14 cellular contexts compared by ENCODE assay signal in the genomic region with DNA sequence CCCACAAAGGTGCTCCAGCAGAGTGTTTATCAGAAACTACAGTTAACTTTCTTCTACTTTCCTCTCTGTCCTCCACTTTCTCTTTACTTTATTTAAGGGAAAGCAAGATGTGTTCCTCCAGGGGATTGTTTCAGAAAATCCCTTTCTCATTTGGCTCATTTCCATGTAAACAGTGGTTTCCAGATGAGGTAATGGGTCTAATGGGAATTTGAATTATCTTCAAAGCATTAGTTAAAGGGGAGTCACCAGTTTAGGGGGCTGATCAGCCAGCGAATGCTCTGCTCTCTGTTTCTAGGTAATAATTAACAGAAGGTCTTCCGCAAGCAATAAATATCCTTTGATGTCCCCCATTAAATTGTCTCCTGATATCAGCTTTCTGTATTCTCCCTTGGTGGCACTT.
"Had no signal": no experiment of that assay in that cellular context is flagged by ENCODE, and none has a peak within 500 bp of the region (broad histone marks: within the 10 kb centered on the region; RNA-seq: fewer than 3 reads in every experiment).

No MANE protein-coding gene starts in this region.

- H3K4me3 Mint-ChIP-seq: activated naive CD4-positive, alpha-beta T cell treated with anti-CD3 and anti-CD28 coated beads, Interleukin-2, amount 50 U/mL, for 24 hours; brain; central memory CD8-positive, alpha-beta T cell; dendritic cell treated with granulocyte-macrophage colony-stimulating factor and Interleukin-4, amounts not matched to agents 40 ng/mL and 50 ng/mL, for 4 days; effector memory CD8-positive, alpha-beta T cell; stimulated activated naive B cell treated with anti-CD40 and anti-IgM and Interleukin-4, amounts not matched to agents 10 μg/mL and 1 μg/mL and 100 μg/mL, for 72 hours had no signal

- H3K36me3 Mint-ChIP-seq: activated naive CD4-positive, alpha-beta T cell treated with anti-CD3 and anti-CD28 coated beads, Interleukin-2, amount 50 U/mL, for 24 hours; brain had no signal

- ATAC-seq: activated CD4-positive, CD25-positive, alpha-beta regulatory T cell treated with anti-CD3 and anti-CD28 coated beads, Interleukin-2, amount 50 U/mL, for 24 hours; effector memory CD8-positive, alpha-beta T cell; left ventricle myocardium superior; pancreas had no signal

- DNase-seq: activated effector memory CD4-positive, alpha-beta T cell treated with Interleukin-2 at 50 U/mL for 16 hours; activated T-cell treated with anti-CD3 and anti-CD28 coated beads, Interleukin-2, amount 50 U/mL, for 1 hour; amniotic stem cell; effector memory CD8-positive, alpha-beta T cell; head of caudate nucleus; left ventricle myocardium superior; mesendoderm; pancreas; stimulated activated naive B cell treated with anti-CD40 and anti-IgM and Interleukin-4, amounts not matched to agents 10 μg/mL and 1 μg/mL and 100 μg/mL, for 72 hours had no signal

- H3K9me3 Mint-ChIP-seq: activated naive CD4-positive, alpha-beta T cell treated with anti-CD3 and anti-CD28 coated beads, Interleukin-2, amount 50 U/mL, for 24 hours; central memory CD8-positive, alpha-beta T cell; dendritic cell treated with granulocyte-macrophage colony-stimulating factor and Interleukin-4, amounts not matched to agents 40 ng/mL and 50 ng/mL, for 4 days; effector memory CD8-positive, alpha-beta T cell had no signal

- H3K27me3 Mint-ChIP-seq: brain; dendritic cell treated with granulocyte-macrophage colony-stimulating factor and Interleukin-4, amounts not matched to agents 40 ng/mL and 50 ng/mL, for 4 days had no signal

- H3K27ac Mint-ChIP-seq: activated naive CD4-positive, alpha-beta T cell treated with anti-CD3 and anti-CD28 coated beads, Interleukin-2, amount 50 U/mL, for 24 hours; brain; dendritic cell treated with granulocyte-macrophage colony-stimulating factor and Interleukin-4, amounts not matched to agents 40 ng/mL and 50 ng/mL, for 4 days; effector memory CD8-positive, alpha-beta T cell; stimulated activated naive B cell treated with anti-CD40 and anti-IgM and Interleukin-4, amounts not matched to agents 10 μg/mL and 1 μg/mL and 100 μg/mL, for 72 hours had no signal

- H3K4me1 Mint-ChIP-seq: activated naive CD4-positive, alpha-beta T cell treated with anti-CD3 and anti-CD28 coated beads, Interleukin-2, amount 50 U/mL, for 24 hours; central memory CD8-positive, alpha-beta T cell had no signal
